Comparison of ENCODE assay signal across 21 cellular contexts in genomic region chr4:66704243-66704642, GRCh38.
DNase-seq lines count a peak whose midpoint lies in the region; ATAC-seq, FAIRE-seq and TF ChIP-seq lines count a peak whose summit lies in the region.
"Had no signal": no experiment of that assay in that cellular context is flagged by ENCODE, and none has a peak within 500 bp of the region (broad histone marks: within the 10 kb centered on the region; RNA-seq: fewer than 3 reads in every experiment).

No MANE protein-coding gene starts in this region.

- no peaks in the 10 kb centered on the region for H3K79me2 ChIP-seq in PC-3 (ENCODE audit: low read length)

- no peaks in the 10 kb centered on the region for H3K36me3 Mint-ChIP-seq in immature natural killer cell
- H3K36me3 Mint-ChIP-seq: CD14-positive monocyte; CD4-positive, alpha-beta memory T cell; IgD-negative memory B cell had no signal

- intact Hi-C loops in PC-3 (cut with micrococcal nuclease) (loop anchor here (5.0 to 10.0 kb wide), 2 partner anchors 253 to 691 kb away; no protein-coding TSS in a partner anchor), kidney (cut with DNase I) (no loop called here)

- FAIRE-seq in bronchial epithelial cell (lab: Jason Lieb, UNC) (no peak), kidney (lab: Jason Lieb, UNC) (peak; percentile 27)
- FAIRE-seq: GM12878, GM19239, H54, HepG2 had no signal

- DNase-seq in ELR (ENCODE audit: low read depth) (peak; percentile 24), PC-3 (peak; percentile 65), bronchial epithelial cell (ENCODE audit: low read depth) (peak; percentile 29), kidney (no peak), NCI-H187 (lab: John Stamatoyannopoulos, UW) (no peak), NCI-H446 (lab: John Stamatoyannopoulos, UW) (no peak), immature natural killer cell (no peak)
- DNase-seq: 8988T; CD4-positive, alpha-beta memory T cell; DMS153; DMS79; HFFc6 had no signal

- H3K4me3 ChIP-seq in PC-3 (ENCODE audit: low read length), result no peak overlapping the region
- no peak overlapping the region for H3K4me3 ChIP-seq in bronchial epithelial cell (ENCODE audit: low read depth, low read length)
- H3K4me3 ChIP-seq in kidney (ENCODE audit: low read length in 2 of 2), result no peak overlapping the region
- H3K4me3 ChIP-seq: BLaER1, GM12878, GM23338 had no signal

- peak; percentile 91 for ATAC-seq in PC-3
- ATAC-seq: GM12878, GM23338, HCT116, HepG2 had no signal

- H3K4me2 ChIP-seq in PC-3 (ENCODE audit: low read length), result no peak overlapping the region
- H3K4me2 ChIP-seq: BLaER1, GM23338 had no signal

- no peak for TF ChIP-seq CTCF in PC-3 (conservative IDR thresholded peaks at IDR 0.05; ENCODE audit: low read depth, low read length)
- no peak for TF ChIP-seq CTCF in bronchial epithelial cell (IDR thresholded peaks at IDR 0.05; ENCODE audit: insufficient read depth, low read length, severe bottlenecking)
- no peak for TF ChIP-seq CTCF in kidney (IDR thresholded peaks at IDR 0.05; ENCODE audit: borderline replicate concordance, extremely low read depth, insufficient read depth)

- H3K4me1 ChIP-seq in PC-3 (ENCODE audit: insufficient read depth, low read length), result no peaks in the 10 kb centered on the region
- no peaks in the 10 kb centered on the region for H3K4me1 ChIP-seq in kidney (ENCODE audit: control insufficient read depth in 1 of 2, insufficient read depth in 1 of 2, low read depth in 1 of 2, low read length in 2 of 2)
- H3K4me1 ChIP-seq: BLaER1 had no signal

- BruUV-seq in PC-3 (replicated peaks; lab: Mats Ljungman, UMichigan), result no TSS peak

- H2AFZ ChIP-seq in PC-3 (ENCODE audit: low read length), result no peak overlapping the region
- H2AFZ ChIP-seq: GM23338 had no signal

- H4K20me1 ChIP-seq in PC-3 (ENCODE audit: low read length), result no peaks in the 10 kb centered on the region
- H4K20me1 ChIP-seq: BLaER1 had no signal

- H3F3A ChIP-seq in PC-3 (ENCODE audit: low read length, unreplicated experiment), result no peaks in the 10 kb centered on the region

- peaks cover 4 to 32% (median 10%) of the 10 kb centered on the region in 6 donors for H3K9me3 Mint-ChIP-seq in immature natural killer cell
- H3K9me3 Mint-ChIP-seq: CD14-positive monocyte, GM23338, HFFc6 had no signal

- CTCF ChIA-PET in PC-3 (lab: Charles Lee), result no interaction called here

- H3K27ac Mint-ChIP-seq in immature natural killer cell, result no peak overlapping the region
- H3K27ac Mint-ChIP-seq: CD14-positive monocyte; CD4-positive, alpha-beta memory T cell; GM23338; HFFc6; IgD-negative memory B cell had no signal

- H3K9me3 ChIP-seq in PC-3 (ENCODE audit: low read length) (no peaks in the 10 kb centered on the region), kidney (ENCODE audit: control insufficient read depth in 1 of 2, low read length in 2 of 2) (no peaks in the 10 kb centered on the region)
- H3K9me3 ChIP-seq: BLaER1 had no signal

- H3K9me2 ChIP-seq in PC-3 (replicated peaks; ENCODE audit: low read length), result no peaks in the 10 kb centered on the region

- POLR2A ChIA-PET in PC-3 (lab: Charles Lee; ENCODE audit: unreplicated experiment), result interaction anchor here (0.6 kb wide), 1 partner anchor 251 kb away, joined by 5 read pairs; no protein-coding TSS in a partner anchor

- H3K27me3 ChIP-seq in PC-3 (ENCODE audit: low read length) (no peaks in the 10 kb centered on the region), bronchial epithelial cell (ENCODE audit: control insufficient read depth, insufficient read depth, low read length) (no peaks in the 10 kb centered on the region)
- H3K27me3 ChIP-seq: BLaER1 had no signal

- H3K27me3 Mint-ChIP-seq in immature natural killer cell (ENCODE audit: low read depth in 3 of 3), result no peaks in the 10 kb centered on the region
- H3K27me3 Mint-ChIP-seq: CD4-positive, alpha-beta memory T cell; IgD-negative memory B cell had no signal

- no peak overlapping the region for H3K9ac ChIP-seq in PC-3 (ENCODE audit: low read length)
- no peak overlapping the region for H3K9ac ChIP-seq in kidney (ENCODE audit: low read length in 2 of 2)
- H3K9ac ChIP-seq: BLaER1 had no signal

- H3K27ac ChIP-seq in PC-3 (ENCODE audit: low read length), result no peak overlapping the region
- no peak overlapping the region for H3K27ac ChIP-seq in kidney (ENCODE audit: low read depth in 2 of 2, low read length in 2 of 2)
- H3K27ac ChIP-seq: BLaER1 had no signal

- no peak overlapping the region for H3K4me3 Mint-ChIP-seq in immature natural killer cell
- H3K4me3 Mint-ChIP-seq: CD14-positive monocyte; CD4-positive, alpha-beta memory T cell; GM23338; HFFc6; IgD-negative memory B cell had no signal

- no peaks in the 10 kb centered on the region for H3K4me1 Mint-ChIP-seq in immature natural killer cell
- H3K4me1 Mint-ChIP-seq: CD14-positive monocyte; CD4-positive, alpha-beta memory T cell; GM23338; IgD-negative memory B cell had no signal

- H3K36me3 ChIP-seq in PC-3 (ENCODE audit: low read depth, low read length) (no peaks in the 10 kb centered on the region), bronchial epithelial cell (ENCODE audit: control insufficient read depth, insufficient read depth, low read length) (no peaks in the 10 kb centered on the region), kidney (ENCODE audit: control insufficient read depth in 1 of 2, insufficient read depth in 2 of 2, low read length in 2 of 2) (no peaks in the 10 kb centered on the region)
- H3K36me3 ChIP-seq: BLaER1 had no signal

Comparison
In these comparisons a context has a peak if more than half of its experiments do, and no peak if none do; other contexts are left out.
1. DNase-seq: peak in ELR (single experiment), PC-3 (single experiment) and bronchial epithelial cell (single experiment); none in kidney (single experiment), NCI-H187 (0 of 2), NCI-H446 (0 of 2) and immature natural killer cell (0 of 3).